ENCODE assay signal across 9 cellular contexts in the genomic region with DNA sequence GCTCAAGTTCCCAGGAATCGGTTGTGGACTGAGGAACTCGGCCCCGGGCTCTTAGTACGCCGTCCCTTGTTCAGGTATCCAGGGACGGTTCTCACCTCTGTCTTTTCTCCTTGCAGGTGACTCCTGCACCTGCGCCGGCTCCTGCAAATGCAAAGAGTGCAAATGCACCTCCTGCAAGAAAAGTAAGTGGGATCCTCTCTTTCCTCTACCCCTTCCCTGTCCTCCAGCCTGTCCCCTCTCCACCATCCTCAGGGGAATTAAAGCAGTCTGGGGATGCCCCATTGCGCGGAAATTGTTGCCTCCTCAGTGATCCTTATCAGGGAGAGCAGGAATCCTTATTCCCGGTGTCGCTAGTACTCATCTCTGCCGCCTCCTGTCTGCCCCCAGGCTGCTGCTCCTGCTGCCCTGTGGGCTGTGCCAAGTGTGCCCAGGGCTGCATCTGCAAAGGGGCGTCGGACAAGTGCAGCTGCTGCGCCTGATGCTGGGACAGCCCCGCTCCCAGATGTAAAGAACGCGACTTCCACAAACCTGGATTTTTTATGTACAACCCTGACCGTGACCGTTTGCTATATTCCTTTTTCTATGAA. TPM values are rescaled to one million over a fixed set of nuclear protein-coding genes. Genes with fewer than 3 reads are reported as not detected.
DNase-seq lines count a peak whose midpoint lies in the region; ATAC-seq and TF ChIP-seq lines count a peak whose summit lies in the region.
"Had no signal": no experiment of that assay in that cellular context is flagged by ENCODE, and none has a peak within 500 bp of the region (broad histone marks: within the 10 kb centered on the region; RNA-seq: fewer than 3 reads in every experiment).

No MANE protein-coding gene starts in this region.

- ATAC-seq in foreskin keratinocyte = no peak
- ATAC-seq in GM21390 (IDR thresholded peaks at IDR 0.05; ENCODE audit: unreplicated experiment) = no peak
- ATAC-seq in HG03280 (IDR thresholded peaks at IDR 0.05; ENCODE audit: unreplicated experiment) = no peak

- H3K27ac ChIP-seq in VCaP (peak overlapping the region; percentile 84), foreskin keratinocyte (peak overlapping the region; percentile 77)

- peak; percentile 69 for DNase-seq in activated CD8-positive, alpha-beta memory T cell treated with anti-CD3 and anti-CD28 coated beads for 24 hours
- DNase-seq in activated CD8-positive, alpha-beta memory T cell treated with anti-CD3 and anti-CD28 coated beads, Interleukin-2, amount 50 U/mL, for 4 hours = no peak
- DNase-seq in foreskin keratinocyte (no peak), retina (peak; percentile 51)
- no peak for DNase-seq in stimulated activated naive CD4-positive, alpha-beta T cell (lab: John Stamatoyannopoulos, UW)

- H3K27me3 ChIP-seq in foreskin keratinocyte = no peaks in the 10 kb centered on the region

- TF ChIP-seq CTCF in VCaP (conservative IDR thresholded peaks at IDR 0.05) (peak; percentile 10; the same call in 1 of the 2 replicates), foreskin keratinocyte (conservative IDR thresholded peaks at IDR 0.05) (no peak)

- peaks cover 21% of the 10 kb centered on the region for H3K4me1 ChIP-seq in foreskin keratinocyte

RNA-seq across cellular contexts. Expression of a gene that starts 0.6 kb away (rescaled TPM):
- total RNA-seq in foreskin keratinocyte = 4,420 and 5,254 TPM in 2 replicates
- polyA plus RNA-seq in foreskin keratinocyte = 5,670 and 6,844 TPM in 2 replicates

RNA-seq across cellular contexts. Expression of a gene that starts 16.6 kb away (rescaled TPM):
- total RNA-seq in foreskin keratinocyte = 438 and 932 TPM in 2 replicates
- polyA plus RNA-seq in foreskin keratinocyte = 406 and 867 TPM in 2 replicates

RNA-seq across cellular contexts. Expression of a gene that starts 19.6 kb away (rescaled TPM):
- not detected in 2 replicates for total RNA-seq in foreskin keratinocyte
- not detected in 2 replicates for polyA plus RNA-seq in foreskin keratinocyte
- total RNA-seq: glomerular endothelial cell had no signal

RNA-seq across cellular contexts. Expression of a gene that starts 23.5 kb away (rescaled TPM):
- total RNA-seq in foreskin keratinocyte = 0.24 TPM in 1 of 2 replicates, not detected in the other
- polyA plus RNA-seq in foreskin keratinocyte = 0.24 and 0.29 TPM in 2 replicates
- total RNA-seq: glomerular endothelial cell had no signal

RNA-seq across cellular contexts. Expression of a gene that starts 29.5 kb away (rescaled TPM):
- total RNA-seq in foreskin keratinocyte = not detected in 2 replicates
- 0.18 and 0.48 TPM in 2 replicates for polyA plus RNA-seq in foreskin keratinocyte
- total RNA-seq: glomerular endothelial cell had no signal

Comparison
In these comparisons a context has a peak if more than half of its experiments do, and no peak if none do; other contexts are left out.
1. DNase-seq: peak in activated CD8-positive, alpha-beta memory T cell treated with anti-CD3 and anti-CD28 coated beads for 24 hours (single experiment) and retina (single experiment); none in activated CD8-positive, alpha-beta memory T cell treated with anti-CD3 and anti-CD28 coated beads, Interleukin-2, amount 50 U/mL, for 4 hours (single experiment), foreskin keratinocyte (0 of 2) and stimulated activated naive CD4-positive, alpha-beta T cell (0 of 6).